Comparison of ENCODE assay signal across 13 cellular contexts in the genomic region with DNA sequence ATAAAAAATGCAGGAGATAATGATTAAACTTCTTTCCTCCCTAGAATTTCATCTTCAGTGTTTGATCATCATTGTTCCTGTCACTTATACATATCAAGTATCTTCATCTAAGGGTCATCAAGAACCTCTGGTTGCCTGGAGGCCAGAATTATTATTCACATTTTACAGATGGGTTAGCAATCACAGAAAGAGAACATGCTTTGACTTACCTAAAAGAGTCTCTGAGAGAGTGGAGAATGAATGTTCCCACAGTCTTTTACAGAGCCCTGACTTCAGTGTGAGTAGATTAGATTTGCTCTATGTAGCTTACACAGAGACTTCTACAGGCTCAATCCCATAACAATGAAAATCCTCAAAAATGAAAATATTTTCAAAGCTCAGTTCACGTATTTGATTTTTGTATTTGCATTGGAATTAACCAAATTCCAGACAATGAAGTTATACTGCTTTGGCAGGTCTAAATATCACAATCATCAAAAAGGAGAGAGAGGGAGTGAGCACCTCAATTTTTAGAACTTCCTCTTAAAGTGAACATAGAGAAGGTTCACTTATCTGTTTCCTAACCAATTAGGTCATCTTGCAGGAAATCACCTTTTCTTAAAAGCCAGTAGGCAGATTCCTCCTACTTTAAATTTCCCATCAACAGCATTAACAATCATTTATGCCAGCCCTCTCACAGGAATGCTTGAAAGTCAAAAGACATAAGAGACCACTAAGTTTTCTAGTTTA.
DNase-seq lines count a peak whose midpoint lies in the region; ATAC-seq and TF ChIP-seq lines count a peak whose summit lies in the region.
"Had no signal": no experiment of that assay in that cellular context is flagged by ENCODE, and none has a peak within 500 bp of the region (broad histone marks: within the 10 kb centered on the region; RNA-seq: fewer than 3 reads in every experiment).

No MANE protein-coding gene starts in this region.

- no peaks in the 10 kb centered on the region for H3K27me3 Mint-ChIP-seq in CD8-positive, alpha-beta memory T cell
- no peaks in the 10 kb centered on the region for H3K27me3 Mint-ChIP-seq in IgD-negative memory B cell

- H3K27ac Mint-ChIP-seq in CD8-positive, alpha-beta memory T cell, result peak overlapping the region; percentile 10 to 95 (median 60)
- peak overlapping the region; percentile 84 to 96 (median 93) for H3K27ac Mint-ChIP-seq in IgD-negative memory B cell

- peak overlapping the region; percentile 47 for H2AFZ ChIP-seq in mammary epithelial cell (ENCODE audit: low read depth, low read length)

- 93% methylated on average over 1 of the region's 1 CpG for WGBS in mammary epithelial cell (ENCODE audit: low coverage, missing lambda C conversion rate)

- H3K4me3 ChIP-seq in CD8-positive, alpha-beta memory T cell (ENCODE audit: low read length), result no peak overlapping the region
- H3K4me3 ChIP-seq in mammary epithelial cell (replicated peaks in 1 of 3; ENCODE audit: insufficient read depth in 1 of 3, low read depth in 2 of 3, low read length in 3 of 3), result no peak overlapping the region
- H3K4me3 ChIP-seq in skin epidermis, result no peak overlapping the region

- H3K9ac ChIP-seq in mammary epithelial cell (ENCODE audit: insufficient read depth, low read length), result no peak overlapping the region
- H3K9ac ChIP-seq: SK-N-SH had no signal

- no peak for TF ChIP-seq CTCF in mammary epithelial cell (conservative IDR thresholded peaks at IDR 0.05 in 1 of 2, IDR thresholded peaks at IDR 0.05 in 1 of 2; ENCODE audit: extremely low read depth in 1 of 2, insufficient read depth in 1 of 2, low read depth in 1 of 2, low read length in 2 of 2)

- dilution Hi-C loops in mammary epithelial cell (cut with HindIII; ENCODE audit: low sequenced_read_pairs), result no loop called here

- no peak overlapping the region for H3K4me2 ChIP-seq in mammary epithelial cell (ENCODE audit: insufficient read depth, low read depth, low read length)
- H3K4me2 ChIP-seq: SK-N-SH had no signal

- BruUV-seq in mammary epithelial cell (replicated peaks; lab: Mats Ljungman, UMichigan), result no TSS peak

- no peak for ATAC-seq in GM18868 (IDR thresholded peaks at IDR 0.05; ENCODE audit: unreplicated experiment)

- no peak for DNase-seq in CD8-positive, alpha-beta memory T cell
- DNase-seq in mammary epithelial cell, result no peak
- DNase-seq in activated CD4-positive, CD25-positive, alpha-beta regulatory T cell (lab: John Stamatoyannopoulos, UW), result no peak
- DNase-seq in NCI-H748 treated with DMSO at 0.1 percent for 48 hours (lab: John Stamatoyannopoulos, UW), result no peak
- no peak for DNase-seq in cerebellar nuclear complex (lab: John Stamatoyannopoulos, UW)
- DNase-seq: amygdala, head of caudate nucleus, NCI-H1092 treated with DMSO at 0.1 percent for 48 hours, NCI-H524, SK-N-SH had no signal

- H3K4me3 Mint-ChIP-seq in CD8-positive, alpha-beta memory T cell, result peak overlapping the region in 1 of 7 donors; percentile 12
- peak overlapping the region in 3 of 4 donors; percentile 41 to 91 (median 73) for H3K4me3 Mint-ChIP-seq in IgD-negative memory B cell

- H4K20me1 ChIP-seq in mammary epithelial cell (ENCODE audit: insufficient read depth, low read length), result no peaks in the 10 kb centered on the region

- H3K9me3 Mint-ChIP-seq in CD8-positive, alpha-beta memory T cell, result no peaks in the 10 kb centered on the region
- H3K9me3 Mint-ChIP-seq in IgD-negative memory B cell, result no peaks in the 10 kb centered on the region

- POLR2A ChIA-PET in CD8-positive, alpha-beta memory T cell (lab: Charles Lee), result interaction anchor here (0.7 kb wide), 1 partner anchor 111 kb away, joined by 3 read pairs; no protein-coding TSS in a partner anchor

- peaks cover 32 to 55% (median 42%) of the 10 kb centered on the region in 3 donors for H3K4me1 Mint-ChIP-seq in CD8-positive, alpha-beta memory T cell
- H3K4me1 Mint-ChIP-seq in IgD-negative memory B cell, result peaks cover 64 to 80% (median 73%) of the 10 kb centered on the region in 3 donors

- H3K79me2 ChIP-seq in mammary epithelial cell (ENCODE audit: insufficient read depth, low read length), result no peaks in the 10 kb centered on the region

- intact Hi-C loops in mammary epithelial cell (cut with micrococcal nuclease), result loop anchor here (5.0 kb wide), 3 partner anchors 63 to 383 kb away; no protein-coding TSS in a partner anchor

- in situ Hi-C loops in mammary epithelial cell (cut with MboI; ENCODE audit: low sequenced_read_pairs in 2 of 2), result loop anchor here in 1 of 2 donors (10.0 to 25.0 kb wide), 2 partner anchors 281 to 467 kb away; no protein-coding TSS in a partner anchor

- H3K27ac ChIP-seq in CD8-positive, alpha-beta memory T cell (ENCODE audit: low read depth, low read length), result no peak overlapping the region
- H3K27ac ChIP-seq in mammary epithelial cell (ENCODE audit: insufficient read depth, low read depth, low read length) (no peak overlapping the region), skin epidermis (peak overlapping the region in 17 of 21 experiments; percentile 7 to 77 (median 53))

- CTCF ChIA-PET in CD8-positive, alpha-beta memory T cell (lab: Charles Lee), result interaction anchor here (1.1 to 2.0 kb wide), 2 partner anchors 155 to 282 kb away, joined by 3 to 5 read pairs; no protein-coding TSS in a partner anchor
- CTCF ChIA-PET in mammary epithelial cell (lab: Charles Lee; ENCODE audit: low non-redundant PET), result no interaction called here

- H3K27me3 ChIP-seq in CD8-positive, alpha-beta memory T cell (ENCODE audit: insufficient read depth, low read length, poor library complexity, severe bottlenecking), result no peaks in the 10 kb centered on the region
- no peaks in the 10 kb centered on the region for H3K27me3 ChIP-seq in mammary epithelial cell (ENCODE audit: insufficient read depth, low read length)

- peaks cover 20% of the 10 kb centered on the region for H3K4me1 ChIP-seq in CD8-positive, alpha-beta memory T cell (ENCODE audit: insufficient read depth, low read length)
- H3K4me1 ChIP-seq in mammary epithelial cell (ENCODE audit: insufficient read depth, low read length), result peaks cover 64% of the 10 kb centered on the region

- no peaks in the 10 kb centered on the region for H3K9me3 ChIP-seq in CD8-positive, alpha-beta memory T cell (ENCODE audit: low read length)
- no peaks in the 10 kb centered on the region for H3K9me3 ChIP-seq in mammary epithelial cell (replicated peaks; ENCODE audit: insufficient read depth, low read length)
- H3K9me3 ChIP-seq: SK-N-SH had no signal

- peaks cover 0 to 1% (median 0%) of the 10 kb centered on the region in 3 donors for H3K36me3 Mint-ChIP-seq in CD8-positive, alpha-beta memory T cell
- H3K36me3 Mint-ChIP-seq in IgD-negative memory B cell, result peaks cover 4% of the 10 kb centered on the region

- no peaks in the 10 kb centered on the region for H3K36me3 ChIP-seq in CD8-positive, alpha-beta memory T cell (ENCODE audit: insufficient read depth, low read length)
- H3K36me3 ChIP-seq in mammary epithelial cell (ENCODE audit: insufficient read depth, low read length), result no peaks in the 10 kb centered on the region

Comparison
In these comparisons a context has a peak if more than half of its experiments do, and no peak if none do; other contexts are left out.
1. H3K27ac ChIP-seq: peak in skin epidermis (17 of 21); none in CD8-positive, alpha-beta memory T cell (single experiment) and mammary epithelial cell (single experiment).